8 cellular contexts compared by ENCODE assay signal in the genomic region with DNA sequence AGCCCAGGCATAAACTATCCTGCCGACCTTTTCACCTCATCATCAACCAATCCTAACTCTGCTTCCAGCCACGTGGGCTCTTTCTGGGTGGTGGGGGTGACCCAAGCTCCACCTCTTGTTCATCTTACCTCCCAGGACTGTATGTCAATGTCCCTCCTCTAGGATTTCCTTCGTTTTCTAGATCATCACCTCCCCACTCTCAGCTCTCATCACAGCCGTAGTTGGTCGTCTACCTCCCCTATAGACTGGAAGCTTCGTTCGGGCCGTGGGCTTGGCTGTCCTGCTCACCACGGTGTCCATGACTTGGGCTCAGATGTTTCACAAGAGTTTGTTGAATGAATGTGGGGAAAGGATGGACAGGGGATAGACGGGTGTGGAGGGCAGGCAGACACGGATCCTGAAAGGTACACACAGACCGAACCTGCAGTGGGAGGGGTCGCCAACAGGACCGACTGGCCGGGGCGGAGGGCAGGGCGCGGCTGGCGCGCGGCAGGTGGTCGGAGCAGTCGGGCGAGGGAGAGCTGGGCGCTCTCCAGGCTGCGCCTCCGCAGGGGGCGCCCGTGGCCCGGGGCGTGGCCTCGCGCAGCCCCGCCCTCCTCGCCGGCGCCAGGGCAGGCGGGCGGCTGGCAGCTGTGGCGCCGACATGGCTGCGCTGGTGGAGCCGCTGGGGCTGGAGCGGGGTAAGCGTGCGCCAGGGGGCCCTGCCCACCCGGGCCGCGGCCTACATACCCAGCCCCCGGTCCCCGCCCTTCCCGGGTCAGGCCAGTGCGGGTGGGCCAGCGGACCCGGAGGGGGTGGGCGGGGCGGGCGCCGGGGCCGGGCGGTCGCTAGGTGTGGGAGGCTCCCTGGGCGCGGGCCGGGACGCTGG. TPM values are rescaled to one million over a fixed set of nuclear protein-coding genes. Genes with fewer than 3 reads are reported as not detected.
DNase-seq lines count a peak whose midpoint lies in the region; ATAC-seq and TF ChIP-seq lines count a peak whose summit lies in the region.

A gene with protein sequence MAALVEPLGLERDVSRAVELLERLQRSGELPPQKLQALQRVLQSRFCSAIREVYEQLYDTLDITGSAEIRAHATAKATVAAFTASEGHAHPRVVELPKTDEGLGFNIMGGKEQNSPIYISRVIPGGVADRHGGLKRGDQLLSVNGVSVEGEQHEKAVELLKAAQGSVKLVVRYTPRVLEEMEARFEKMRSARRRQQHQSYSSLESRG (plus strand): TSS at position 609 of the 868 bp plus-strand sequence. CDS start 35 bp downstream, at position 644.

- TF ChIP-seq POLR2A in upper lobe of left lung (IDR thresholded peaks at IDR 0.05) = peak in 1 of 4 donors; percentile 50

- no peaks in the 10 kb centered on the region for H3K27me3 ChIP-seq in CD8-positive, alpha-beta T cell (ENCODE audit: insufficient read depth, low read length)
- H3K27me3 ChIP-seq in Karpas-422 (ENCODE audit: low read length) (no peaks in the 10 kb centered on the region), upper lobe of left lung (no peaks in the 10 kb centered on the region)

- peak within 1 kb of the TSS; percentile 56 for H3K4me3 ChIP-seq in CD8-positive, alpha-beta T cell (ENCODE audit: low read depth, low read length)
- H3K4me3 ChIP-seq in Karpas-422 (ENCODE audit: low read length) (peak within 1 kb of the TSS; percentile 85), upper lobe of left lung (peak within 1 kb of the TSS; percentile 70 to 99 (median 86))

- 0 to 1% methylated on average over 41 to 50 of the region's 66 CpGs for WGBS in upper lobe of left lung, 2 donors

- H3K79me2 ChIP-seq in Karpas-422 (ENCODE audit: low read length) = no peaks in the 10 kb centered on the region

- peaks cover 5% of the 10 kb centered on the region for H3K36me3 Mint-ChIP-seq in CD8-positive, alpha-beta T cell

- intact Hi-C loops in CD8-positive, alpha-beta T cell (cut with DNase I, micrococcal nuclease) = loop anchor here (1.0 to 10.0 kb wide), 5 partner anchors 14 to 551 kb away; partner anchors contain the start of genes BCL2L12 (in 1 of the 2), IRF3 (in 1 of the 2) and SNRNP70 (in 1 of the 2)

- peak within 1 kb of the TSS; percentile 77 for H3K9ac ChIP-seq in Karpas-422 (ENCODE audit: low read length)

- no peaks in the 10 kb centered on the region for H3K9me3 ChIP-seq in CD8-positive, alpha-beta T cell (ENCODE audit: low read length)
- H3K9me3 ChIP-seq in Karpas-422 (ENCODE audit: low read length) = no peaks in the 10 kb centered on the region
- no peaks in the 10 kb centered on the region for H3K9me3 ChIP-seq in upper lobe of left lung

- peaks cover 35% of the 10 kb centered on the region for H3K4me1 Mint-ChIP-seq in CD8-positive, alpha-beta T cell (ENCODE audit: low read depth)

- ATAC-seq in CD8-positive, alpha-beta T cell = peak; percentile 62
- ATAC-seq in GM19463 (IDR thresholded peaks at IDR 0.05; ENCODE audit: unreplicated experiment) = peak; percentile 49
- ATAC-seq in omental fat pad (ENCODE audit: low FRiP score) = peak; percentile 70
- ATAC-seq in upper lobe of left lung (ENCODE audit: low FRiP score in 2 of 2) = peak; percentile 72 to 82

- peaks cover 18% of the 10 kb centered on the region for H3K4me1 ChIP-seq in CD8-positive, alpha-beta T cell (ENCODE audit: insufficient read depth, low read length)
- peaks cover 35% of the 10 kb centered on the region for H3K4me1 ChIP-seq in Karpas-422 (ENCODE audit: low read length)
- H3K4me1 ChIP-seq in upper lobe of left lung = peaks cover 20 to 33% (median 27%) of the 10 kb centered on the region in 4 donors

- no peaks in the 10 kb centered on the region for H3K9me3 Mint-ChIP-seq in CD8-positive, alpha-beta T cell

- TF ChIP-seq CTCF in CD8-positive, alpha-beta T cell (IDR thresholded peaks at IDR 0.05) = peak; percentile 67
- TF ChIP-seq CTCF in omental fat pad (IDR thresholded peaks at IDR 0.05) (no peak), upper lobe of left lung (IDR thresholded peaks at IDR 0.05) (peak; percentile 49 to 85 (median 74))

- H3K27ac Mint-ChIP-seq in CD8-positive, alpha-beta T cell = peak within 1 kb of the TSS; percentile 58

- TF ChIP-seq EP300 in upper lobe of left lung (IDR thresholded peaks at IDR 0.05) = no peak

- H3K9me2 ChIP-seq in Karpas-422 (replicated peaks; ENCODE audit: insufficient read depth, low read length) = no peaks in the 10 kb centered on the region

- H2AFZ ChIP-seq in Karpas-422 (ENCODE audit: low read length) = peak within 1 kb of the TSS; percentile 92

- CTCF ChIA-PET in CD8-positive, alpha-beta T cell (lab: Charles Lee) = interaction anchor here (0.5 to 5.6 kb wide), 20 partner anchors 8 to 167 kb away, joined by 3 to 35 read pairs (median 4); partner anchors contain the start of genes GYS1 and RUVBL2

- no peaks in the 10 kb centered on the region for H3K27me3 Mint-ChIP-seq in CD8-positive, alpha-beta T cell (ENCODE audit: low read depth)

- peak within 1 kb of the TSS; percentile 73 for H3K4me2 ChIP-seq in Karpas-422 (ENCODE audit: low read depth, low read length, poor library complexity, severe bottlenecking)

- DNase-seq in CD8-positive, alpha-beta T cell = peak; percentile 57 to 87 (median 70)
- DNase-seq in Karpas-422 (peak; percentile 94), SIG-M5 (lab: John Stamatoyannopoulos, UW) (peak; percentile 25), globus pallidus (ENCODE audit: low spot score) (peak; percentile 62), omental fat pad (ENCODE audit: low spot score) (no peak), upper lobe of left lung (peak; percentile 70 to 96)
- peak; percentile 77 for DNase-seq in activated naive CD4-positive, alpha-beta T cell treated with Interleukin-2 at 50 U/mL for 16 hours

- peak within 1 kb of the TSS; percentile 91 for H3K4me3 Mint-ChIP-seq in CD8-positive, alpha-beta T cell

- POLR2A ChIA-PET in CD8-positive, alpha-beta T cell (lab: Charles Lee) = interaction anchor here (0.8 to 1.5 kb wide), 4 partner anchors 8 to 20 kb away, joined by 3 to 7 read pairs (median 4); no protein-coding TSS in a partner anchor

- H4K20me1 ChIP-seq in Karpas-422 (ENCODE audit: insufficient read depth, low read depth, low read length) = peaks cover 9% of the 10 kb centered on the region; the same call in 1 of the 2 replicates

- H3K36me3 ChIP-seq in CD8-positive, alpha-beta T cell (ENCODE audit: insufficient read depth, low read length) = no peaks in the 10 kb centered on the region
- peaks cover 7% of the 10 kb centered on the region; the same call in 1 of the 2 replicates for H3K36me3 ChIP-seq in Karpas-422 (ENCODE audit: insufficient read depth, low read length)
- H3K36me3 ChIP-seq in upper lobe of left lung = peaks cover 0 to 7% (median under 1%) of the 10 kb centered on the region in 4 donors

- H3K27ac ChIP-seq in CD8-positive, alpha-beta T cell (ENCODE audit: low read depth, low read length) = no peak within 1 kb of the TSS
- H3K27ac ChIP-seq in Karpas-422 (ENCODE audit: low read length) (no peak within 1 kb of the TSS), upper lobe of left lung (peak within 1 kb of the TSS; percentile 69 to 88 (median 74))

RNA-seq across cellular contexts. Expression of the gene that starts here (rescaled TPM):
- total RNA-seq in CD8-positive, alpha-beta T cell = 1 to 10 TPM; 2.7 to 5.3 TPM
- total RNA-seq in Karpas-422 (2014; rRNA removed; shearing (Covaris generic); ENCODE audit: low replicate concordance) = 6.4 and 23.4 TPM in 2 replicates
- total RNA-seq in omental fat pad = 1 to 10 TPM in 3 of 4 donors, not detected in 1; 3.7 to 9.0 (median 3.9) TPM
- total RNA-seq in upper lobe of left lung = 10 to 100 TPM in 1 of 6 donors, 1 to 10 TPM in 5; 3.1 to 10.2 (median 7.6) TPM

Comparison
In these comparisons a context has a peak if more than half of its experiments do, and no peak if none do; other contexts are left out.
1. H3K27ac ChIP-seq: peak in upper lobe of left lung (4 of 4); none in CD8-positive, alpha-beta T cell (single experiment) and Karpas-422 (single experiment).
2. CTCF ChIP-seq: peak in CD8-positive, alpha-beta T cell (single experiment) and upper lobe of left lung (6 of 6); none in omental fat pad (0 of 3).
3. Peak in every context shown above with its lines, with median percentiles within 50 percentile points of each other: ATAC-seq and H3K4me3 ChIP-seq.